4 cellular contexts compared by ENCODE assay signal in the genomic region with DNA sequence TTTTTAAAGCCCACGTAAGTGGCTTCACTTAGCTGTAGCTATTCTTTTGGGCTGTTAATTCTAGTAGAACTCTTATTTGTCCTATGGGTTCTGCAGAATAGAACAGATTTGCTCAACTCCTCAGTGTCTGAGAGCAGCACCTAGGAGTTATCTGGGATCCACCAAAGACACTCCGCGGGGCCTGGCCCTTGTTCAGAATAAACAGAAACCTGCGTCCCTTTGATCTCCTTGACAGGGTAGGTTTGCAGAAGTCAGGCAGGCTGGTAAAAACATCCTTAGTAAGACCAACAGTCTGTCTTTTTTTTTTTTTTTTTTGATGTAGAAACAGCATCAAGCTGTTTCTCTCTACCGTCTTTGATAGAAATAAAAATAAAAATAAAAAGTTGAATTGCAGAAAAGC. TPM values are rescaled to one million over a fixed set of nuclear protein-coding genes. Genes with fewer than 3 reads are reported as not detected.
"Had no signal": no experiment of that assay in that cellular context is flagged by ENCODE, and none has a peak within 500 bp of the region (broad histone marks: within the 10 kb centered on the region; RNA-seq: fewer than 3 reads in every experiment).

No MANE protein-coding gene starts in this region.

RNA-seq across cellular contexts. Expression of a gene that starts 31.9 kb away (rescaled TPM):
- total RNA-seq: HT-29, K562 had no signal
- polyA plus RNA-seq: IgD-negative memory B cell, IMR-90 had no signal

RNA-seq across cellular contexts. Expression of a gene that starts 52.7 kb away (rescaled TPM):
- total RNA-seq: HT-29 had no signal
